8 cellular contexts compared by ENCODE assay signal in genomic region chr19:12090807-12091206, GRCh38. TPM values are rescaled to one million over a fixed set of nuclear protein-coding genes. Genes with fewer than 3 reads are reported as not detected.
DNase-seq lines count a peak whose midpoint lies in the region; ATAC-seq, FAIRE-seq and TF ChIP-seq lines count a peak whose summit lies in the region.

No MANE protein-coding gene starts in this region.

- H3K4me3 ChIP-seq in pancreas = no peak overlapping the region
- no peak overlapping the region for H3K4me3 ChIP-seq in tibial artery

- DNase-seq in NCI-H2171 treated with DMSO at 0.1 percent for 48 hours (lab: John Stamatoyannopoulos, UW) (peak; percentile 2), NCI-H2171 (lab: John Stamatoyannopoulos, UW) (no peak), OCI-M2 (lab: John Stamatoyannopoulos, UW; ENCODE audit: unreplicated experiment) (peak; percentile 68), foreskin melanocyte (peak; percentile 27), pancreas (peak; percentile 34 to 73 (median 62)), tibial artery (peak; percentile 51 to 83)
- DNase-seq in activated T-helper 1 cell treated with anti-CD3 and anti-CD28 coated beads, Interleukin-2, amount 50 U/mL, for 16 hours (ENCODE audit: low read depth in 1 of 2, low spot score in 1 of 2) = peak; percentile 11 to 27

- no peak for FAIRE-seq in pancreas (lab: Jason Lieb, UNC)

- no peaks in the 10 kb centered on the region for H3K36me3 ChIP-seq in pancreas
- H3K36me3 ChIP-seq in tibial artery = no peaks in the 10 kb centered on the region

- TF ChIP-seq CTCF in pancreas (IDR thresholded peaks at IDR 0.05) = peak in 3 of 4 donors; percentile 37 to 55 (median 54)
- TF ChIP-seq CTCF in tibial artery (IDR thresholded peaks at IDR 0.05) = peak; percentile 45 to 67

- no peaks in the 10 kb centered on the region for H3K27me3 ChIP-seq in pancreas
- no peaks in the 10 kb centered on the region for H3K27me3 ChIP-seq in tibial artery

- ATAC-seq in pancreas (peak; percentile 66 to 80 (median 70)), GM21390 (IDR thresholded peaks at IDR 0.05; ENCODE audit: unreplicated experiment) (no peak)

- intact Hi-C loops in pancreas (cut with DNase I) (no loop called here), tibial artery (cut with DNase I; ENCODE audit: low total_unique reads) (loop anchor here (5.0 kb wide), 1 partner anchor 46 kb away; no protein-coding TSS in a partner anchor)

- H3K9me3 ChIP-seq in pancreas (no peaks in the 10 kb centered on the region), tibial artery (no peaks in the 10 kb centered on the region)

- 54 to 60% methylated on average over 5 of the region's 5 CpGs for WGBS in pancreas, 2 donors

- no peak overlapping the region for H3K27ac ChIP-seq in pancreas
- no peak overlapping the region for H3K27ac ChIP-seq in tibial artery

- H3K4me1 ChIP-seq in pancreas (no peaks in the 10 kb centered on the region), tibial artery (peaks cover 0 to 11% (median 0%) of the 10 kb centered on the region in 4 donors)

RNA-seq across cellular contexts. Expression of gene ZNF844, which starts 26.3 kb away (rescaled TPM):
- total RNA-seq in pancreas = 10 to 100 TPM in 1 of 6 donors, 1 to 10 TPM in 5; 4.4 to 12.4 (median 5.7) TPM
- polyA plus RNA-seq in pancreas = 1 to 10 TPM; 2.1 to 3.0 TPM

RNA-seq across cellular contexts. Expression of gene ZNF878, which starts 38.0 kb away (rescaled TPM):
- total RNA-seq in pancreas = under 1 TPM; 0.19 to 0.87 (median 0.46) TPM
- under 1 TPM; 0.19 to 0.23 TPM for polyA plus RNA-seq in pancreas

RNA-seq across cellular contexts. Expression of gene ZNF20, which starts 49.3 kb away (rescaled TPM):
- 1 to 10 TPM in 3 of 6 donors, under 1 TPM in 3; 0.63 to 3.3 (median 1.4) TPM for total RNA-seq in pancreas
- polyA plus RNA-seq in pancreas = 1 to 10 TPM; 2.2 to 2.8 TPM

RNA-seq across cellular contexts. Expression of gene ZNF433, which starts 55.3 kb away (rescaled TPM):
- total RNA-seq in pancreas = 1 to 10 TPM; 3.7 to 6.5 (median 4.4) TPM
- 1 to 10 TPM; 7.1 to 9.9 TPM for polyA plus RNA-seq in pancreas
